Comparison of ENCODE assay signal across 1 cellular context in the genomic region with DNA sequence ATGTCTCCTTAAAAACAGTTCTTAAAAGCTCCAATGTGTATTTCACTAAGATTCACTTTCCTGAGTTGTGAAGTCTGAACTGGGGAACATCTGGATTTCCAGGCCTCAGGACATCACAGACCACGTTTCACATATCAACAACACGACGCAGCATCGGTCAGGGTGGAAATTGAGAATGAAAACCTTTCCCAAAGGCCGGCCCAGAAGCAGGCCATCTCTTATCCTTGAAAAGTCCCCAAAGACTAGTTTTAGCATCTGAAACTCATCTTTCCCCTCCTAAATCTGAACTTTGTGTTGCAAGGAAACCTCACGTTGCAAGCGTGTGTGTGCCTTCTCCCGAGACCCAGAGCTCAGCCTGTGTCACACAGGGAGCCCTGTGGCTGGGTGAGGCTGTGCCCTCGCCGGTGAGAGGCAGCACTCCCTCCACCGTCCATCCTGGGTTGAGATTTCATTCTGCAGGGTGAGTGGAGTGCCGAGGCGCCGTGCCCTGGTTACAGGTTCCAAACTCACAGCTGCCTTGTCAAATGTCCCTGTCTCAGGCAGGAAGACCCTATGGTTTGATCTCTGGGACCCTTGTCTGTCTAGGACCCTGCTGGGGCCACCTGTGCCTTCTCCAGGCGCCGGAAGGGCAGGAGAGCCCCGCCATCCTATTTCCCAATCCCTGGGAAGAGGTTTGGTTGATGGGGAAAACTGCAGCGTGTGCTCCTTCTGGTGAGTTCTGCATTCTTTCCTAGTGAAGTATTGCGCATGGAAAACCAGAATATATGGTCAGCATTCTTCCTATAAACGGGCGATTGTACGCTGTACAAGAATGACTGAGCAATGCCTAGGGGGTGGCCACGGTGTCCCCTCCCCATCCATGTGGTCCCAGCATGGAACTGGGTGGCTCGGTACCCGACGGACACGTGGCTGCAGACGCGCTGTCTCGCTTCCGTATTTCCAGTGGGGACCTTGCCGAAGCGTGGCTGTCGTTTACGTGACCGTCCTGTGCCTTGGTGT.
TF ChIP-seq lines count a peak whose summit lies in the region.

No MANE protein-coding gene starts in this region.

TF ChIP-seq in HepG2, 621 proteins besides CTCF, POLR2A, EP300 and RAD21 (continued from another document):
- TF ChIP-seq, protein P1, sequence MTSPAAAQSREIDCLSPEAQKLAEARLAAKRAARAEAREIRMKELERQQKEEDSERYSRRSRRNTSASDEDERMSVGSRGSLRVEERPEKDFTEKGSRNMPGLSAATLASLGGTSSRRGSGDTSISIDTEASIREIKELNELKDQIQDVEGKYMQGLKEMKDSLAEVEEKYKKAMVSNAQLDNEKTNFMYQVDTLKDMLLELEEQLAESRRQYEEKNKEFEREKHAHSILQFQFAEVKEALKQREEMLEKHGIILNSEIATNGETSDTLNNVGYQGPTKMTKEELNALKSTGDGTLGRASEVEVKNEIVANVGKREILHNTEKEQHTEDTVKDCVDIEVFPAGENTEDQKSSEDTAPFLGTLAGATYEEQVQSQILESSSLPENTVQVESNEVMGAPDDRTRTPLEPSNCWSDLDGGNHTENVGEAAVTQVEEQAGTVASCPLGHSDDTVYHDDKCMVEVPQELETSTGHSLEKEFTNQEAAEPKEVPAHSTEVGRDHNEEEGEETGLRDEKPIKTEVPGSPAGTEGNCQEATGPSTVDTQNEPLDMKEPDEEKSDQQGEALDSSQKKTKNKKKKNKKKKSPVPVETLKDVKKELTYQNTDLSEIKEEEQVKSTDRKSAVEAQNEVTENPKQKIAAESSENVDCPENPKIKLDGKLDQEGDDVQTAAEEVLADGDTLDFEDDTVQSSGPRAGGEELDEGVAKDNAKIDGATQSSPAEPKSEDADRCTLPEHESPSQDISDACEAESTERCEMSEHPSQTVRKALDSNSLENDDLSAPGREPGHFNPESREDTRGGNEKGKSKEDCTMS (CRISPR knock-in tag; conservative IDR thresholded peaks at IDR 0.05) = no peak
- no peak for TF ChIP-seq RFXANK (CRISPR knock-in tag; IDR thresholded peaks at IDR 0.05)
- TF ChIP-seq ZNF382 (CRISPR knock-in tag; IDR thresholded peaks at IDR 0.05; ENCODE audit: borderline replicate concordance) = no peak
- TF ChIP-seq ZNF619 (CRISPR knock-in tag; IDR thresholded peaks at IDR 0.05) = no peak
- TF ChIP-seq ZNF691 (CRISPR knock-in tag; IDR thresholded peaks at IDR 0.05; ENCODE audit: borderline replicate concordance, low read depth) = no peak
- no peak for TF ChIP-seq ZNF335 (CRISPR knock-in tag; IDR thresholded peaks at IDR 0.05)
- TF ChIP-seq ZNF326 (CRISPR knock-in tag; IDR thresholded peaks at IDR 0.05; ENCODE audit: borderline replicate concordance) = no peak
- no peak for TF ChIP-seq ZMYM2 (CRISPR knock-in tag; IDR thresholded peaks at IDR 0.05)
- TF ChIP-seq ZBTB4 (CRISPR knock-in tag; IDR thresholded peaks at IDR 0.05; ENCODE audit: borderline replicate concordance) = no peak
- no peak for TF ChIP-seq EZH2 (conservative IDR thresholded peaks at IDR 0.05; ENCODE audit: low read depth, low read length)
- TF ChIP-seq SAFB2 (CRISPR knock-in tag; IDR thresholded peaks at IDR 0.05; ENCODE audit: borderline replicate concordance, low read depth) = no peak
- TF ChIP-seq AKAP8 (CRISPR knock-in tag; IDR thresholded peaks at IDR 0.05) = no peak
- no peak for TF ChIP-seq GATAD1 (CRISPR knock-in tag; IDR thresholded peaks at IDR 0.05)
- no peak for TF ChIP-seq ZNF264 (CRISPR knock-in tag; IDR thresholded peaks at IDR 0.05)
- TF ChIP-seq ZNF44 (CRISPR knock-in tag; IDR thresholded peaks at IDR 0.05) = no peak
